8 cellular contexts compared by ENCODE assay signal in the genomic region with DNA sequence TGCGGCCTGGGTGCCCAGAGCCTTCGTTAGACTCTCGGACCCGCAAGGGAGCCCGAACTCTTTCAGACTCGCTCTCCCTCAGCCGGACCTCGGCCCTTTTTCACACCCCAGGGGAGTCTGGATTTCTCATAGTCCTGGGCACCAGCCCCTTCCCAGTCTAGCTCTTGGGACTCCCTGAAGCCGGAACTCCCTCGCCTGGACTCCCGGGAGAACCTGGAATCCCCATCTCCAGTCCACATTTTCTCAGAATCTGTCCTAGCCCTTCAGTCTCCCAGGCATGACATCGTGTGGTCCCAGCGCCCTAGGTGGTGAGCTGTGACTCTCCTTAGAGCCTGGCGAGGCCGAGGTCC. TPM values are rescaled to one million over a fixed set of nuclear protein-coding genes. Genes with fewer than 3 reads are reported as not detected.
DNase-seq lines count a peak whose midpoint lies in the region; ATAC-seq, FAIRE-seq and TF ChIP-seq lines count a peak whose summit lies in the region.

No MANE protein-coding gene starts in this region.

- DNase-seq in bronchial epithelial cell (ENCODE audit: low read depth) (no peak), naive B cell (no peak), NCI-H2196 treated with DMSO at 0.1 percent for 48 hours (lab: John Stamatoyannopoulos, UW; ENCODE audit: unreplicated experiment) (no peak), NK-92 (lab: John Stamatoyannopoulos, UW; ENCODE audit: unreplicated experiment) (no peak), NCI-H510A (lab: John Stamatoyannopoulos, UW) (no peak), DMS 273 treated with DMSO at 0.1 percent for 48 hours (lab: John Stamatoyannopoulos, UW) (no peak)

- TF ChIP-seq CTCF in C4-2B (conservative IDR thresholded peaks at IDR 0.05) (no peak), bronchial epithelial cell (IDR thresholded peaks at IDR 0.05; ENCODE audit: insufficient read depth, low read length, severe bottlenecking) (no peak)

- ATAC-seq in naive B cell (ENCODE audit: low read depth in 2 of 2) = no peak

- H3K36me3 Mint-ChIP-seq in naive B cell = peaks cover 3 to 6% of the 10 kb centered on the region in 2 donors

- H3K9ac ChIP-seq in HUES6 (ENCODE audit: low read length) = peak overlapping the region; percentile 77

- no peaks in the 10 kb centered on the region for H3K9me3 Mint-ChIP-seq in naive B cell

- H3K4me1 Mint-ChIP-seq in naive B cell = peaks cover 20 to 31% (median 26%) of the 10 kb centered on the region in 3 donors

- peak overlapping the region in 5 of 6 donors; percentile 21 to 91 (median 79) for H3K27ac Mint-ChIP-seq in naive B cell

- H3K27me3 ChIP-seq in HUES6 (ENCODE audit: control insufficient read depth, insufficient read depth, low read length) (peaks cover 25% of the 10 kb centered on the region), bronchial epithelial cell (ENCODE audit: control insufficient read depth, insufficient read depth, low read length) (no peaks in the 10 kb centered on the region)

- H3K36me3 ChIP-seq in HUES6 (ENCODE audit: control insufficient read depth, insufficient read depth, low read length) (0 out of 2 replicates have a peak, but pooled peaks cover 3% of the 10 kb centered on the region), bronchial epithelial cell (ENCODE audit: control insufficient read depth, insufficient read depth, low read length) (peaks cover 1% of the 10 kb centered on the region)

- H3K27ac ChIP-seq in C4-2B = peak overlapping the region; percentile 49
- no peak overlapping the region for H3K27ac ChIP-seq in HUES6 (ENCODE audit: low read depth, low read length)

- H3K4me3 ChIP-seq in HUES6 (ENCODE audit: low read depth, low read length) (peak overlapping the region; percentile 92), bronchial epithelial cell (ENCODE audit: low read depth, low read length) (peak overlapping the region; percentile 70)

- H3K4me1 ChIP-seq in HUES6 (ENCODE audit: control insufficient read depth, insufficient read depth, low read length) = peaks cover 13% of the 10 kb centered on the region

- FAIRE-seq in bronchial epithelial cell (lab: Jason Lieb, UNC) = no peak

- H3K27me3 Mint-ChIP-seq in naive B cell = peaks cover 0 to 3% (median 0%) of the 10 kb centered on the region in 3 donors

- peak overlapping the region; percentile 88 to 98 (median 96) for H3K4me3 Mint-ChIP-seq in naive B cell

- H3K9me3 ChIP-seq in HUES6 (ENCODE audit: control insufficient read depth, insufficient read depth, low read depth, low read length) = no peaks in the 10 kb centered on the region

RNA-seq across cellular contexts. Expression of a gene that starts 0.6 kb away (rescaled TPM):
- total RNA-seq in bronchial epithelial cell = 5.3 and 11.3 TPM in 2 replicates
- 10 to 100 TPM in 5 of 6 donors, 1 to 10 TPM in 1; 9.0 to 18.1 (median 12.3) TPM for polyA plus RNA-seq in naive B cell (ENCODE audit: low read depth in 6 of 6)

RNA-seq across cellular contexts. Expression of a gene that starts 26.4 kb away (rescaled TPM):
- 23.4 and 32.8 TPM in 2 replicates for total RNA-seq in bronchial epithelial cell
- polyA plus RNA-seq in naive B cell (ENCODE audit: low read depth in 6 of 6) = 1 to 10 TPM in 1 of 6 donors, under 1 TPM in 4, not detected in 1; 0.20 to 1.1 (median 0.61) TPM

RNA-seq across cellular contexts. Expression of a gene that starts 32.7 kb away (rescaled TPM):
- total RNA-seq in bronchial epithelial cell = 4.7 and 9.0 TPM in 2 replicates
- polyA plus RNA-seq in naive B cell (ENCODE audit: low read depth in 6 of 6) = under 1 TPM in 5 of 6 donors, not detected in 1; 0.09 to 0.45 (median 0.33) TPM
